Comparison of ENCODE assay signal across 20 cellular contexts in the genomic region with DNA sequence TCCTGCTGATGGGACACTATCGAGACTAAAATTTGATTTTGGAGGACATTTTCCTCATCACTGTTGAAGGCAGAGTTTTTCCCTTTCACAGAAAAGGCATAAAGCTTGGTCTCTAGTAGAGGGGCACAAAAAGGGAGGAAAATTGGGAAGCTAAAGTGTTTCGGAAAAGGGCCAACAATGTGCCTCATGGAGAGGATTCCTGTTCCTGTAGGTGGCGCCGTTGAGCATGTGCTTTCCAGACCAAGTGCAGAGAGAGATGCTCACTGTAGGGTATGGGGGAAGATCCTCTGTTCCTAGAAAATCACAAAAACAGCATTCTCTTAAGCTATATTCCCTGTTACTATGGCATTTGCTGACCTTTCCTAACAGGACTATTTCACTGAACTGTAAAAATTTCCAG. TPM values are rescaled to one million over a fixed set of nuclear protein-coding genes. Genes with fewer than 3 reads are reported as not detected.
DNase-seq lines count a peak whose midpoint lies in the region; ATAC-seq and TF ChIP-seq lines count a peak whose summit lies in the region.
"Had no signal": no experiment of that assay in that cellular context is flagged by ENCODE, and none has a peak within 500 bp of the region (broad histone marks: within the 10 kb centered on the region; RNA-seq: fewer than 3 reads in every experiment).

No MANE protein-coding gene starts in this region.

- no peaks in the 10 kb centered on the region for H3K27me3 ChIP-seq in WERI-Rb-1 (ENCODE audit: insufficient read depth, low read depth, severe bottlenecking)
- H3K27me3 ChIP-seq: esophagus muscularis mucosa, transverse colon had no signal

- TF ChIP-seq CTCF in C4-2B (conservative IDR thresholded peaks at IDR 0.05) (peak; percentile 57), GM12864 (IDR thresholded peaks at IDR 0.05; ENCODE audit: low read depth, low read length, missing control alignments) (peak; percentile 30), LNCaP clone FGC (IDR thresholded peaks at IDR 0.05; ENCODE audit: control insufficient read depth, extremely low read depth, insufficient read depth) (peak; percentile 11; the same call in 1 of the 2 replicates), WERI-Rb-1 (IDR thresholded peaks at IDR 0.05; ENCODE audit: low read depth, low read length) (peak; percentile 65)

- no peak overlapping the region for H3K27ac ChIP-seq in C4-2B
- H3K27ac ChIP-seq in WERI-Rb-1: no peak overlapping the region
- H3K27ac ChIP-seq: esophagus muscularis mucosa, psoas muscle, transverse colon had no signal

- H3K4me3 Mint-ChIP-seq in activated T-helper 17 cell treated with anti-CD3 and anti-CD28 coated beads, Interleukin-2, amount 50 U/mL, for 72 hours: no peak overlapping the region
- H3K4me3 Mint-ChIP-seq: activated naive CD4-positive, alpha-beta T cell treated with anti-CD3 and anti-CD28 coated beads, Interleukin-2, amount 50 U/mL, for 24 hours; dendritic cell treated with granulocyte-macrophage colony-stimulating factor and Interleukin-4, amounts not matched to agents 40 ng/mL and 50 ng/mL, for 4 days; naive thymus-derived CD8-positive, alpha-beta T cell; stimulated activated naive B cell treated with anti-CD40 and anti-IgM and Interleukin-4, amounts not matched to agents 10 μg/mL and 1 μg/mL and 100 μg/mL, for 72 hours had no signal

- H3K27me3 Mint-ChIP-seq in activated T-helper 17 cell treated with anti-CD3 and anti-CD28 coated beads, Interleukin-2, amount 50 U/mL, for 72 hours: no peaks in the 10 kb centered on the region
- H3K27me3 Mint-ChIP-seq: dendritic cell treated with granulocyte-macrophage colony-stimulating factor and Interleukin-4, amounts not matched to agents 40 ng/mL and 50 ng/mL, for 4 days; stimulated activated naive B cell treated with anti-CD40 and anti-IgM and Interleukin-4, amounts not matched to agents 10 μg/mL and 1 μg/mL and 100 μg/mL, for 72 hours had no signal

- ATAC-seq in activated T-helper 17 cell treated with anti-CD3 and anti-CD28 coated beads, Interleukin-2, amount 50 U/mL, for 72 hours (replicated peaks): no peak
- ATAC-seq: naive thymus-derived CD8-positive, alpha-beta T cell; psoas muscle; stimulated activated naive B cell treated with anti-CD40 and anti-IgM and Interleukin-4, amounts not matched to agents 10 μg/mL and 1 μg/mL and 100 μg/mL, for 72 hours had no signal

- no peak overlapping the region for H3K27ac Mint-ChIP-seq in activated T-helper 17 cell treated with anti-CD3 and anti-CD28 coated beads, Interleukin-2, amount 50 U/mL, for 72 hours
- H3K27ac Mint-ChIP-seq: activated naive CD4-positive, alpha-beta T cell treated with anti-CD3 and anti-CD28 coated beads, Interleukin-2, amount 50 U/mL, for 24 hours; dendritic cell treated with granulocyte-macrophage colony-stimulating factor and Interleukin-4, amounts not matched to agents 40 ng/mL and 50 ng/mL, for 4 days; naive thymus-derived CD8-positive, alpha-beta T cell; stimulated activated naive B cell treated with anti-CD40 and anti-IgM and Interleukin-4, amounts not matched to agents 10 μg/mL and 1 μg/mL and 100 μg/mL, for 72 hours had no signal

- H3K36me3 ChIP-seq in WERI-Rb-1: no peaks in the 10 kb centered on the region
- H3K36me3 ChIP-seq: esophagus muscularis mucosa, transverse colon had no signal

- H3K9me3 ChIP-seq in WERI-Rb-1 (ENCODE audit: severe bottlenecking): no peaks in the 10 kb centered on the region

- H3K4me3 ChIP-seq in GM12864 (ENCODE audit: low read depth, low read length) (no peak overlapping the region), LNCaP clone FGC (ENCODE audit: low read depth, low read length) (no peak overlapping the region), WERI-Rb-1 (ENCODE audit: low read depth, low read length) (no peak overlapping the region)
- H3K4me3 ChIP-seq: esophagus muscularis mucosa, lung, psoas muscle, transverse colon had no signal

- peaks cover 13% of the 10 kb centered on the region for H3K9me3 Mint-ChIP-seq in activated T-helper 17 cell treated with anti-CD3 and anti-CD28 coated beads, Interleukin-2, amount 50 U/mL, for 72 hours

- no peak for DNase-seq in GM12864 (ENCODE audit: low read depth)
- DNase-seq in LNCaP clone FGC (ENCODE audit: low read depth): no peak
- peak; percentile 12 for DNase-seq in WERI-Rb-1
- no peak for DNase-seq in SHP77 (lab: John Stamatoyannopoulos, UW)
- no peak for DNase-seq in occipital lobe (lab: John Stamatoyannopoulos, UW)
- no peak for DNase-seq in cerebellum (ENCODE audit: low spot score)
- DNase-seq: activated CD4-positive, alpha-beta T cell treated with anti-CD3 and anti-CD28 coated beads, Interleukin-2, amount 50 U/mL, for 1 hour; activated T-cell treated with anti-CD3 and anti-CD28 coated beads, Interleukin-2, amount 50 U/mL, for 1 hour; GOT3; naive thymus-derived CD8-positive, alpha-beta T cell; NCI-H1092; psoas muscle; stimulated activated naive B cell treated with anti-CD40 and anti-IgM and Interleukin-4, amounts not matched to agents 10 μg/mL and 1 μg/mL and 100 μg/mL, for 72 hours; transverse colon had no signal

- H3K36me3 Mint-ChIP-seq in activated T-helper 17 cell treated with anti-CD3 and anti-CD28 coated beads, Interleukin-2, amount 50 U/mL, for 72 hours (ENCODE audit: low read depth): no peaks in the 10 kb centered on the region
- H3K36me3 Mint-ChIP-seq: activated naive CD4-positive, alpha-beta T cell treated with anti-CD3 and anti-CD28 coated beads, Interleukin-2, amount 50 U/mL, for 24 hours; stimulated activated naive B cell treated with anti-CD40 and anti-IgM and Interleukin-4, amounts not matched to agents 10 μg/mL and 1 μg/mL and 100 μg/mL, for 72 hours had no signal

- no peaks in the 10 kb centered on the region for H3K4me1 Mint-ChIP-seq in activated T-helper 17 cell treated with anti-CD3 and anti-CD28 coated beads, Interleukin-2, amount 50 U/mL, for 72 hours
- H3K4me1 Mint-ChIP-seq: activated naive CD4-positive, alpha-beta T cell treated with anti-CD3 and anti-CD28 coated beads, Interleukin-2, amount 50 U/mL, for 24 hours; naive thymus-derived CD8-positive, alpha-beta T cell; stimulated activated naive B cell treated with anti-CD40 and anti-IgM and Interleukin-4, amounts not matched to agents 10 μg/mL and 1 μg/mL and 100 μg/mL, for 72 hours had no signal

RNA-seq across cellular contexts. Expression of gene OR4C5, which starts 18.4 kb away (rescaled TPM):
- not detected for total RNA-seq in activated T-helper 17 cell treated with anti-CD3 and anti-CD28 coated beads, Interleukin-2, amount 50 U/mL, for 72 hours
- total RNA-seq in occipital lobe: not detected
- total RNA-seq in cerebellum: not detected
- total RNA-seq: esophagus muscularis mucosa; lung; naive thymus-derived CD8-positive, alpha-beta T cell; psoas muscle; transverse colon had no signal

RNA-seq across cellular contexts. Expression of gene OR4C3, which starts 60.0 kb away (rescaled TPM):
- total RNA-seq in activated T-helper 17 cell treated with anti-CD3 and anti-CD28 coated beads, Interleukin-2, amount 50 U/mL, for 72 hours: not detected
- total RNA-seq in occipital lobe: not detected
- not detected for total RNA-seq in cerebellum
- total RNA-seq: esophagus muscularis mucosa; lung; naive thymus-derived CD8-positive, alpha-beta T cell; psoas muscle; transverse colon had no signal

Comparison
In these comparisons a context has a peak if more than half of its experiments do, and no peak if none do; other contexts are left out.
1. CTCF ChIP-seq: peak in every context shown above with its lines; median percentile 65 in WERI-Rb-1; 57 in C4-2B; 30 in GM12864; 11 in LNCaP clone FGC.